Comparison of ENCODE assay signal across 24 cellular contexts in genomic region chr5:11897831-11898230, GRCh38. TPM values are rescaled to one million over a fixed set of nuclear protein-coding genes. Genes with fewer than 3 reads are reported as not detected.
DNase-seq lines count a peak whose midpoint lies in the region; ATAC-seq and TF ChIP-seq lines count a peak whose summit lies in the region.
"Had no signal": no experiment of that assay in that cellular context is flagged by ENCODE, and none has a peak within 500 bp of the region (broad histone marks: within the 10 kb centered on the region; RNA-seq: fewer than 3 reads in every experiment).

No MANE protein-coding gene starts in this region.

- TF ChIP-seq CTCF in ascending aorta (IDR thresholded peaks at IDR 0.05): no peak

- no peaks in the 10 kb centered on the region for H3K4me1 ChIP-seq in ascending aorta
- H3K4me1 ChIP-seq: BLaER1 had no signal

- H3K9ac ChIP-seq in SK-N-MC (ENCODE audit: insufficient read length): no peak overlapping the region
- H3K9ac ChIP-seq: BLaER1 had no signal

- 0 out of 2 replicates have a peak overlapping the region, but pooled peaks have one; percentile 6 for H3K4me3 ChIP-seq in SK-N-MC
- H3K4me3 ChIP-seq in ascending aorta: no peak overlapping the region
- H3K4me3 ChIP-seq: BLaER1 had no signal

- H3K9me3 ChIP-seq in SK-N-MC (ENCODE audit: low read depth, low read length) (no peaks in the 10 kb centered on the region), ascending aorta (no peaks in the 10 kb centered on the region)

- peak; percentile 7 for DNase-seq in DMS 273 (lab: John Stamatoyannopoulos, UW; ENCODE audit: unreplicated experiment)
- DNase-seq in DMS 273 treated with DMSO at 0.1 percent for 48 hours (lab: John Stamatoyannopoulos, UW): no peak
- DNase-seq in SK-N-MC (ENCODE audit: low read depth, low spot score): no peak
- DNase-seq in globus pallidus (ENCODE audit: low spot score): peak; percentile 20
- DNase-seq in sciatic nerve (ENCODE audit: low spot score): no peak
- DNase-seq in NCI-H510A treated with DMSO at 0.1 percent for 48 hours (lab: John Stamatoyannopoulos, UW): no peak
- no peak for DNase-seq in ascending aorta (ENCODE audit: low spot score in 2 of 2)
- DNase-seq: ACHN; CD4-positive, alpha-beta T cell; COR-L47; DND-41; HFFc6; KG1; NCI-H1092; NCI-H1436; NCI-H187 treated with DMSO at 0.1 percent for 48 hours; NK-92 treated with Interleukin-12 subunit alpha and Interleukin-12 subunit beta, amount 100 ng/mL, for 24 hours; SIG-M5; T-cell had no signal

- no peaks in the 10 kb centered on the region for H3K27me3 ChIP-seq in ascending aorta
- H3K27me3 ChIP-seq: BLaER1 had no signal

- no peak for ATAC-seq in sciatic nerve
- no peak for ATAC-seq in GM21786 (IDR thresholded peaks at IDR 0.05; ENCODE audit: unreplicated experiment)
- ATAC-seq: T-cell had no signal

- H3K36me3 ChIP-seq in SK-N-MC (ENCODE audit: insufficient read depth, low read length): peaks cover 5% of the 10 kb centered on the region; the same call in 1 of the 2 replicates
- H3K36me3 ChIP-seq in ascending aorta: no peaks in the 10 kb centered on the region
- H3K36me3 ChIP-seq: BLaER1 had no signal

- peak overlapping the region; percentile 4; the same call in 1 of the 2 replicates for H3K27ac ChIP-seq in SK-N-MC
- H3K27ac ChIP-seq in ascending aorta: no peak overlapping the region
- H3K27ac ChIP-seq: 22Rv1, BLaER1, HL-60, RWPE1 had no signal

- intact Hi-C loops in sciatic nerve (cut with DNase I) (no loop called here), ascending aorta (cut with DNase I) (no loop called here)

RNA-seq across cellular contexts. Expression of gene CTNND2, which starts 6.4 kb away (rescaled TPM):
- total RNA-seq in sciatic nerve (10.1 TPM), ascending aorta (0.11 TPM)
- total RNA-seq: HFFc6 had no signal

Comparison
In these comparisons a context has a peak if more than half of its experiments do, and no peak if none do; other contexts are left out.
1. DNase-seq: peak in DMS 273 (single experiment) and globus pallidus (single experiment); none in DMS 273 treated with DMSO at 0.1 percent for 48 hours (single experiment), SK-N-MC (single experiment), sciatic nerve (single experiment), NCI-H510A treated with DMSO at 0.1 percent for 48 hours (single experiment) and ascending aorta (0 of 2).
2. RNA of gene CTNND2, which starts 6.4 kb away (total RNA-seq): 10.1 TPM in sciatic nerve (single experiment); 0.11 TPM in ascending aorta (single experiment); every median in the first group is over 10 times any median in the second.